In genomic region chr3:13614607-13615006, GRCh38 we compare ENCODE assay signal across 17 cellular contexts.
A peak's percentile ranks its signal among the peaks of the same experiment; 100 is the strongest.
DNase-seq lines count a peak whose midpoint lies in the region; FAIRE-seq and TF ChIP-seq lines count a peak whose summit lies in the region.
"Had no signal": no experiment of that assay in that cellular context is flagged by ENCODE, and none has a peak within 500 bp of the region (broad histone marks: within the 10 kb centered on the region; RNA-seq: fewer than 3 reads in every experiment).

No MANE protein-coding gene starts in this region.

- H3K4ac ChIP-seq in H1 (replicated peaks; ENCODE audit: insufficient read length, low read depth, low read length): no peak overlapping the region

- no peak overlapping the region for H4K5ac ChIP-seq in H1 (ENCODE audit: insufficient read length, low read depth, low read length)

- WGBS in H1 (ENCODE audit: extremely low coverage in 1 of 2, insufficient coverage in 1 of 2, insufficient read length in 1 of 2, insufficient replicate concordance in 2 of 2, low coverage in 1 of 2, low lambda C conversion rate in 2 of 2, missing lambda C conversion rate in 1 of 2), 2 experiments: 80% methylated on average over 2 of the region's 2 CpGs; no CpG with 5 or more reads in 1 of the 2 experiments
- WGBS in esophagus squamous epithelium, 2 donors: 82 to 96% methylated on average over 2 of the region's 2 CpGs
- 91 to 94% methylated on average over 2 of the region's 2 CpGs for WGBS in testis, 2 donors

- H3K23ac ChIP-seq in H1 (ENCODE audit: insufficient read length): no peak overlapping the region

- H3K4me1 ChIP-seq in HEK293 (ENCODE audit: control insufficient read depth, insufficient read depth, low read length) (no peaks in the 10 kb centered on the region), H1 (replicated peaks in 1 of 4; ENCODE audit: control insufficient read depth in 3 of 4, insufficient read depth in 4 of 4, low read length in 3 of 4) (no peaks in the 10 kb centered on the region), esophagus squamous epithelium (no peaks in the 10 kb centered on the region), testis (peaks cover 8% of the 10 kb centered on the region)

- H3K4me3 ChIP-seq in HEK293 (ENCODE audit: low read depth, low read length): no peak overlapping the region
- H3K4me3 ChIP-seq in H1 (ENCODE audit: extremely low read depth in 1 of 4, insufficient read depth in 2 of 4, low read depth in 3 of 4, low read length in 4 of 4): no peak overlapping the region
- H3K4me3 ChIP-seq in esophagus squamous epithelium: no peak overlapping the region
- no peak overlapping the region for H3K4me3 ChIP-seq in testis
- H3K4me3 ChIP-seq: GM12878, GM23248 had no signal

- H3K36me3 ChIP-seq in HEK293 (ENCODE audit: control insufficient read depth in 2 of 2, insufficient read depth in 1 of 2, low read length in 2 of 2) (no peaks in the 10 kb centered on the region), H1 (ENCODE audit: control insufficient read depth in 2 of 4, insufficient read depth in 4 of 4, low read length in 3 of 4) (no peaks in the 10 kb centered on the region), esophagus squamous epithelium (peaks cover 0 to 15% (median 0%) of the 10 kb centered on the region in 3 donors), testis (ENCODE audit: low read depth, missing control alignments) (no peaks in the 10 kb centered on the region)

- no peak overlapping the region for H3K14ac ChIP-seq in H1 (ENCODE audit: insufficient read length)

- POLR2A ChIA-PET in HEK293 (lab: Yijun Ruan, JAX): no interaction called here
- POLR2A ChIA-PET in H1 (lab: Charles Lee; ENCODE audit: partially characterized antibody): no interaction called here

- H3K9ac ChIP-seq in H1 (replicated peaks in 1 of 4; ENCODE audit: extremely low read depth in 1 of 4, low read depth in 3 of 4, low read length in 3 of 4): no peak overlapping the region
- H3K9ac ChIP-seq: GM23248 had no signal

- CTCF ChIA-PET in HEK293 (lab: Yijun Ruan, JAX) (no interaction called here), H1 (lab: Charles Lee; ENCODE audit: partially characterized antibody) (no interaction called here)

- H2AFZ ChIP-seq in H1 (ENCODE audit: low read length): no peak overlapping the region
- H2AFZ ChIP-seq: GM23248 had no signal

- intact Hi-C loops in esophagus squamous epithelium (cut with DNase I) (no loop called here), testis (cut with DNase I; ENCODE audit: low total_unique reads) (no loop called here)

- H3K23me2 ChIP-seq in H1 (ENCODE audit: low read depth, low read length): peaks cover 17% of the 10 kb centered on the region; the same call in 1 of the 2 replicates

- no peak overlapping the region for H3K4me2 ChIP-seq in H1 (ENCODE audit: insufficient read depth in 1 of 2, low read depth in 2 of 2, low read length in 2 of 2)

- FAIRE-seq in HTR-8/SVneo (lab: Jason Lieb, UNC) (peak; percentile 23), H1 (lab: Jason Lieb, UNC) (no peak)
- FAIRE-seq: G401.6, GM12878, GM19239 had no signal

- H3K27me3 ChIP-seq in H1 (replicated peaks in 1 of 4; ENCODE audit: control insufficient read depth in 3 of 4, extremely low read depth in 1 of 4, insufficient read depth in 3 of 4, low read length in 3 of 4): no peaks in the 10 kb centered on the region
- H3K27me3 ChIP-seq in esophagus squamous epithelium: no peaks in the 10 kb centered on the region
- no peaks in the 10 kb centered on the region for H3K27me3 ChIP-seq in testis

- no peak for TF ChIP-seq CTCF in HEK293 (tag by site-specific recombination; IDR thresholded peaks at IDR 0.05)
- TF ChIP-seq CTCF in H1 (IDR thresholded peaks at IDR 0.05; ENCODE audit: control extremely low read depth in 1 of 3, insufficient read depth in 1 of 3, low read depth in 1 of 3, low read length in 3 of 3): no peak
- no peak for TF ChIP-seq CTCF in esophagus squamous epithelium (IDR thresholded peaks at IDR 0.05)
- TF ChIP-seq CTCF in testis (IDR thresholded peaks at IDR 0.05): no peak

- peaks cover 0 to 9% of the 10 kb centered on the region in 2 experiments for H4K20me1 ChIP-seq in H1 (replicated peaks in 1 of 2; ENCODE audit: control insufficient read depth in 1 of 2, insufficient read depth in 2 of 2, low read length in 2 of 2)

- H2BK120ac ChIP-seq in H1 (replicated peaks; ENCODE audit: low read depth, low read length): no peak overlapping the region

- peak overlapping the region; percentile 24 for H3K56ac ChIP-seq in H1 (replicated peaks; ENCODE audit: insufficient read length, low read depth, low read length)

- H2BK12ac ChIP-seq in H1 (ENCODE audit: low read depth, low read length): no peak overlapping the region

- TF ChIP-seq EP300 in H1 (IDR thresholded peaks at IDR 0.05; ENCODE audit: borderline replicate concordance in 1 of 2, low read depth in 2 of 2, low read length in 2 of 2): no peak

- no peak overlapping the region for H2BK15ac ChIP-seq in H1 (ENCODE audit: low read length)

- no peak overlapping the region for H2AK5ac ChIP-seq in H1 (ENCODE audit: low read depth, low read length)

- no peak for TF ChIP-seq RAD21 in H1 (IDR thresholded peaks at IDR 0.05 in 1 of 2, conservative IDR thresholded peaks at IDR 0.05 in 1 of 2; ENCODE audit: low read depth in 2 of 2, low read length in 2 of 2)

- H2BK5ac ChIP-seq in H1 (ENCODE audit: low read depth, low read length): no peak overlapping the region

- no peaks in the 10 kb centered on the region for H3K79me1 ChIP-seq in H1 (ENCODE audit: low read depth, low read length)

- H3K27ac ChIP-seq in HEK293 (ENCODE audit: extremely low read depth, low read depth, low read length) (no peak overlapping the region), H1 (ENCODE audit: low read depth, low read length) (no peak overlapping the region), esophagus squamous epithelium (no peak overlapping the region), testis (no peak overlapping the region)
- H3K27ac ChIP-seq: GM23248 had no signal

- H3K79me2 ChIP-seq in H1 (ENCODE audit: control insufficient read depth in 1 of 2, insufficient read depth in 2 of 2, low read length in 2 of 2): no peaks in the 10 kb centered on the region

- H3K9me3 ChIP-seq in HEK293 (ENCODE audit: control insufficient read depth, insufficient read depth, low read depth, low read length) (no peaks in the 10 kb centered on the region), H1 (ENCODE audit: insufficient read depth in 2 of 2, low read depth in 1 of 2, low read length in 1 of 2) (no peaks in the 10 kb centered on the region; a peak in 2 of 4 replicates), esophagus squamous epithelium (no peaks in the 10 kb centered on the region), testis (no peaks in the 10 kb centered on the region)

- DNase-seq in HTR-8/SVneo (ENCODE audit: insufficient read length, low spot score) (no peak), H1 (ENCODE audit: low read depth in 1 of 2, low spot score in 2 of 2) (no peak), DMS153 treated with DMSO at 0.1 percent for 48 hours (lab: John Stamatoyannopoulos, UW; ENCODE audit: unreplicated experiment) (no peak), esophagus squamous epithelium (lab: John Stamatoyannopoulos, UW) (no peak), testis (no peak)
- DNase-seq: C1 segment of cervical spinal cord; Calu3; CD4-positive, alpha-beta memory T cell; COR-L47; DND-41; GM23248; H9; HFFc6 had no signal

- no peak overlapping the region for H4K8ac ChIP-seq in H1 (ENCODE audit: extremely low read depth, insufficient read depth, low read length)

- H2BK20ac ChIP-seq in H1 (ENCODE audit: low read length): no peak overlapping the region

- no peak overlapping the region for H4K91ac ChIP-seq in H1 (replicated peaks; ENCODE audit: insufficient read length, low read length)

- no peak overlapping the region for H3K18ac ChIP-seq in H1 (ENCODE audit: extremely low read depth, low read length)

- TF ChIP-seq POLR2A in H1 (IDR thresholded peaks at IDR 0.05; ENCODE audit: control extremely low read depth in 1 of 2, low read depth in 2 of 2, low read length in 2 of 2) (no peak), esophagus squamous epithelium (IDR thresholded peaks at IDR 0.05) (no peak), testis (IDR thresholded peaks at IDR 0.05) (no peak)

TF ChIP-seq in HEK293, 187 proteins besides CTCF, POLR2A, EP300 and RAD21:
- no peak for TF ChIP-seq FEZF1 (tag by site-specific recombination; IDR thresholded peaks at IDR 0.05)
- TF ChIP-seq ZNF473 (tag by site-specific recombination; IDR thresholded peaks at IDR 0.05): 0 out of 2 replicates have a peak, but pooled peaks have one; percentile 30
- peak; percentile 99 for TF ChIP-seq ZNF366 (tag by site-specific recombination; conservative IDR thresholded peaks at IDR 0.05)
- 0 out of 2 replicates have a peak, but pooled peaks have one; percentile 71 for TF ChIP-seq ZNF311 (tag by site-specific recombination; IDR thresholded peaks at IDR 0.05; ENCODE audit: borderline replicate concordance)
- TF ChIP-seq ZBTB17 (tag by site-specific recombination; IDR thresholded peaks at IDR 0.05): peak; percentile 99
- TF ChIP-seq ZNF521 (tag by site-specific recombination; IDR thresholded peaks at IDR 0.05): peak; percentile 45; the same call in 1 of the 2 replicates
- no peak for TF ChIP-seq SALL2 (tag by site-specific recombination; IDR thresholded peaks at IDR 0.05; ENCODE audit: borderline replicate concordance)

TF ChIP-seq in H1, 55 proteins besides CTCF, POLR2A, EP300 and RAD21 (continues in another document):
- no peak for TF ChIP-seq POLR2AphosphoS5 (IDR thresholded peaks at IDR 0.05; ENCODE audit: low read depth, low read length)
- no peak for TF ChIP-seq USF2 (IDR thresholded peaks at IDR 0.05; ENCODE audit: low read length)
- no peak for TF ChIP-seq FOSL1 (IDR thresholded peaks at IDR 0.05; ENCODE audit: insufficient read depth, low read depth, low read length)
- no peak for TF ChIP-seq YY1 (IDR thresholded peaks at IDR 0.05; ENCODE audit: low read depth, low read length)
- TF ChIP-seq HDAC2 (IDR thresholded peaks at IDR 0.05; ENCODE audit: borderline replicate concordance in 1 of 2, low read depth in 2 of 2, low read length in 2 of 2): no peak
- TF ChIP-seq CHD1 (IDR thresholded peaks at IDR 0.05; ENCODE audit: low read depth, low read length): no peak
- no peak for TF ChIP-seq SP4 (IDR thresholded peaks at IDR 0.05; ENCODE audit: low read length)
- TF ChIP-seq NRF1 (IDR thresholded peaks at IDR 0.05; ENCODE audit: low read depth, low read length): no peak
- no peak for TF ChIP-seq CEBPB (IDR thresholded peaks at IDR 0.05; ENCODE audit: low read depth, low read length)
